In the genomic region with DNA sequence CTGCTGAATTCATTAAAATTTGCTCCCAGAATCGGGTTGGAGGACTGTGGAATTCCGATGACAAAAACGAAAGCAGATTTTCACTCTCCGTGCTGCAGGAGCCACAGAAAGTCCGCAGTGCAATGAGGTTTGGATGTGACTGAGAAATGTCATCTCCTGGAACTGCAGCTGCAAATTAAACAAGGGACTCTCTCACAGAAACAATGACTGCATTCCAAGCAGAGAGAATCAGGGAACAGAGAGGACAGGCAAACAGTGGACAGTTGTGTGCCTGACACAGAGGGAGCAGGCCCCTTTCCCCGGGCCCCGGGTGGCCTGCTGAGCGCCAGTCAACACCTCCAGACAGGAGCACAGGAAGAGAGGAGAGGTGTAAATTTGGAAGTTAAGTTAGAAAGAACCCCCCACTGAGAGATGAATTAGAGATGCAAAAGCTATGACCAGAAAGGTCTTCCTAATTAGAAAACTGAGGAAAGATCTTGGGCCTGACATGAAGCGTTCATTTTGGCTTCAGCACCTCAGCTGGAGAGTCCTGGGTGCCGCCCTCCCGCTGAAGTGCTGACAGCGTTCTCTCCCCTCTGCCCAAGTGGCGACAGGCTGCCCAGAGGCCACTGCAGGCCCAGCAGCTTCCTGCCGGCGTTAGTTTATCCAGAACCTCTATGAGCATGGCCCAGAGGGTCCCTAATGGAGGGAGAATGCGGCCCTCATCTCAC, we compare ENCODE assay signal across 2 cellular contexts.
TF ChIP-seq lines count a peak whose summit lies in the region.

No MANE protein-coding gene starts in this region.

TF ChIP-seq in HepG2, 621 proteins besides CTCF, POLR2A, EP300 and RAD21 (continued from another document):
- no peak for TF ChIP-seq ZNF792 (CRISPR knock-in tag; IDR thresholded peaks at IDR 0.05)
- TF ChIP-seq, protein P1, sequence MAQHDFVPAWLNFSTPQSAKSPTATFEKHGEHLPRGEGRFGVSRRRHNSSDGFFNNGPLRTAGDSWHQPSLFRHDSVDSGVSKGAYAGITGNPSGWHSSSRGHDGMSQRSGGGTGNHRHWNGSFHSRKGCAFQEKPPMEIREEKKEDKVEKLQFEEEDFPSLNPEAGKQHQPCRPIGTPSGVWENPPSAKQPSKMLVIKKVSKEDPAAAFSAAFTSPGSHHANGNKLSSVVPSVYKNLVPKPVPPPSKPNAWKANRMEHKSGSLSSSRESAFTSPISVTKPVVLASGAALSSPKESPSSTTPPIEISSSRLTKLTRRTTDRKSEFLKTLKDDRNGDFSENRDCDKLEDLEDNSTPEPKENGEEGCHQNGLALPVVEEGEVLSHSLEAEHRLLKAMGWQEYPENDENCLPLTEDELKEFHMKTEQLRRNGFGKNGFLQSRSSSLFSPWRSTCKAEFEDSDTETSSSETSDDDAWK (CRISPR knock-in tag; IDR thresholded peaks at IDR 0.05): no peak
- no peak for TF ChIP-seq ZNF75D (CRISPR knock-in tag; IDR thresholded peaks at IDR 0.05; ENCODE audit: borderline replicate concordance)
- TF ChIP-seq ZNF883 (CRISPR knock-in tag; IDR thresholded peaks at IDR 0.05; ENCODE audit: not compliant biosample characterization): no peak
- no peak for TF ChIP-seq ZNF230 (CRISPR knock-in tag; IDR thresholded peaks at IDR 0.05)
- TF ChIP-seq ZNF816 (CRISPR knock-in tag; IDR thresholded peaks at IDR 0.05; ENCODE audit: borderline replicate concordance): no peak
- no peak for TF ChIP-seq ZBTB38 (CRISPR knock-in tag; IDR thresholded peaks at IDR 0.05)
- TF ChIP-seq ZNF746 (CRISPR knock-in tag; IDR thresholded peaks at IDR 0.05): no peak

TF ChIP-seq in neural cell, 6 proteins besides CTCF, POLR2A, EP300 and RAD21 (continued from another document):
- TF ChIP-seq, protein P2, sequence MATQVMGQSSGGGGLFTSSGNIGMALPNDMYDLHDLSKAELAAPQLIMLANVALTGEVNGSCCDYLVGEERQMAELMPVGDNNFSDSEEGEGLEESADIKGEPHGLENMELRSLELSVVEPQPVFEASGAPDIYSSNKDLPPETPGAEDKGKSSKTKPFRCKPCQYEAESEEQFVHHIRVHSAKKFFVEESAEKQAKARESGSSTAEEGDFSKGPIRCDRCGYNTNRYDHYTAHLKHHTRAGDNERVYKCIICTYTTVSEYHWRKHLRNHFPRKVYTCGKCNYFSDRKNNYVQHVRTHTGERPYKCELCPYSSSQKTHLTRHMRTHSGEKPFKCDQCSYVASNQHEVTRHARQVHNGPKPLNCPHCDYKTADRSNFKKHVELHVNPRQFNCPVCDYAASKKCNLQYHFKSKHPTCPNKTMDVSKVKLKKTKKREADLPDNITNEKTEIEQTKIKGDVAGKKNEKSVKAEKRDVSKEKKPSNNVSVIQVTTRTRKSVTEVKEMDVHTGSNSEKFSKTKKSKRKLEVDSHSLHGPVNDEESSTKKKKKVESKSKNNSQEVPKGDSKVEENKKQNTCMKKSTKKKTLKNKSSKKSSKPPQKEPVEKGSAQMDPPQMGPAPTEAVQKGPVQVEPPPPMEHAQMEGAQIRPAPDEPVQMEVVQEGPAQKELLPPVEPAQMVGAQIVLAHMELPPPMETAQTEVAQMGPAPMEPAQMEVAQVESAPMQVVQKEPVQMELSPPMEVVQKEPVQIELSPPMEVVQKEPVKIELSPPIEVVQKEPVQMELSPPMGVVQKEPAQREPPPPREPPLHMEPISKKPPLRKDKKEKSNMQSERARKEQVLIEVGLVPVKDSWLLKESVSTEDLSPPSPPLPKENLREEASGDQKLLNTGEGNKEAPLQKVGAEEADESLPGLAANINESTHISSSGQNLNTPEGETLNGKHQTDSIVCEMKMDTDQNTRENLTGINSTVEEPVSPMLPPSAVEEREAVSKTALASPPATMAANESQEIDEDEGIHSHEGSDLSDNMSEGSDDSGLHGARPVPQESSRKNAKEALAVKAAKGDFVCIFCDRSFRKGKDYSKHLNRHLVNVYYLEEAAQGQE (IDR thresholded peaks at IDR 0.05; ENCODE audit: borderline replicate concordance): no peak
- TF ChIP-seq SMC3 (conservative IDR thresholded peaks at IDR 0.05; ENCODE audit: poor library complexity): no peak
- TF ChIP-seq POLR2AphosphoS5 (IDR thresholded peaks at IDR 0.05): no peak
- no peak for TF ChIP-seq TAF1 (IDR thresholded peaks at IDR 0.05; ENCODE audit: low read depth)
- TF ChIP-seq MXI1 (conservative IDR thresholded peaks at IDR 0.05; ENCODE audit: poor library complexity, severe bottlenecking): no peak
